Comparison of ENCODE assay signal across 21 cellular contexts in genomic region chr11:120532082-120532481, GRCh38. TPM values are rescaled to one million over a fixed set of nuclear protein-coding genes. Genes with fewer than 3 reads are reported as not detected.
"Had no signal": no experiment of that assay in that cellular context is flagged by ENCODE, and none has a peak within 500 bp of the region (broad histone marks: within the 10 kb centered on the region; RNA-seq: fewer than 3 reads in every experiment).

No MANE protein-coding gene starts in this region.

- H3K4me3 ChIP-seq: spleen, upper lobe of right lung had no signal

- H3K9me3 Mint-ChIP-seq: activated CD4-positive, alpha-beta memory T cell treated with anti-CD3 and anti-CD28 coated beads, Interleukin-2, amount 10 ng/mL, durations not matched to agents 7 days and 5 days; activated CD4-positive, alpha-beta T cell treated with anti-CD3 and anti-CD28 coated beads, Interleukin-2, amount 10 ng/mL, durations not matched to agents 24 days and 14 days; activated naive CD4-positive, alpha-beta T cell treated with anti-CD3 and anti-CD28 coated beads, Interleukin-2, amount 10 ng/mL, durations not matched to agents 7 days and 5 days had no signal

- FAIRE-seq: frontal cortex, islet of Langerhans had no signal

- H3K9me3 ChIP-seq: SK-N-SH, spleen, upper lobe of right lung had no signal

- H3K4me1 ChIP-seq: spleen, upper lobe of right lung had no signal

- DNase-seq: activated CD4-positive, alpha-beta memory T cell treated with anti-CD3 and anti-CD28 coated beads, Interleukin-2, amount 10 ng/mL, durations not matched to agents 7 days and 5 days; activated CD4-positive, alpha-beta T cell treated with anti-CD3 and anti-CD28 coated beads, Interleukin-2, amount 10 ng/mL, durations not matched to agents 24 days and 14 days; activated effector memory CD4-positive, alpha-beta T cell treated with anti-CD3 and anti-CD28 coated beads, Interleukin-2, amount 50 U/mL, for 16 hours; activated naive CD4-positive, alpha-beta T cell treated with anti-CD3 and anti-CD28 coated beads, Interleukin-2, amount 10 ng/mL, durations not matched to agents 7 days and 5 days; anterior cingulate cortex; brain microvascular endothelial cell; caudate nucleus; dermis blood vessel endothelial cell; effector CD8-positive, alpha-beta T cell; glutamatergic neuron; naive thymus-derived CD8-positive, alpha-beta T cell; SK-N-SH; spleen; stimulated activated CD4-positive, alpha-beta T cell treated with anti-CD3 and anti-CD28 coated beads, Interleukin-4, amount 100 ng/mL, for 1 hour; stimulated activated naive CD8-positive, alpha-beta T cell treated with anti-CD3 and anti-CD28 coated beads, Interleukin-15, Interleukin-2, amounts not matched to agents 100 U/mL and 50 U/mL, for 24 hours; upper lobe of right lung had no signal

- H3K27ac ChIP-seq: brain microvascular endothelial cell, spleen, upper lobe of right lung had no signal

- H3K27ac Mint-ChIP-seq: activated CD4-positive, alpha-beta memory T cell treated with anti-CD3 and anti-CD28 coated beads, Interleukin-2, amount 10 ng/mL, durations not matched to agents 7 days and 5 days; activated CD4-positive, alpha-beta T cell treated with anti-CD3 and anti-CD28 coated beads, Interleukin-2, amount 10 ng/mL, durations not matched to agents 24 days and 14 days; activated naive CD4-positive, alpha-beta T cell treated with anti-CD3 and anti-CD28 coated beads, Interleukin-2, amount 10 ng/mL, durations not matched to agents 7 days and 5 days; memory B cell; naive thymus-derived CD8-positive, alpha-beta T cell had no signal

- ATAC-seq: activated CD4-positive, CD25-positive, alpha-beta regulatory T cell treated with anti-CD3 and anti-CD28 coated beads, Interleukin-2, amount 50 U/mL, for 24 hours; naive thymus-derived CD8-positive, alpha-beta T cell; stimulated activated naive CD8-positive, alpha-beta T cell treated with anti-CD3 and anti-CD28 coated beads, Interleukin-15, Interleukin-2, amounts not matched to agents 100 U/mL and 50 U/mL, for 24 hours; upper lobe of right lung had no signal

- H3K4me1 Mint-ChIP-seq: activated CD4-positive, alpha-beta memory T cell treated with anti-CD3 and anti-CD28 coated beads, Interleukin-2, amount 10 ng/mL, durations not matched to agents 7 days and 5 days; activated CD4-positive, alpha-beta T cell treated with anti-CD3 and anti-CD28 coated beads, Interleukin-2, amount 10 ng/mL, durations not matched to agents 24 days and 14 days; activated naive CD4-positive, alpha-beta T cell treated with anti-CD3 and anti-CD28 coated beads, Interleukin-2, amount 10 ng/mL, durations not matched to agents 7 days and 5 days; memory B cell; naive thymus-derived CD8-positive, alpha-beta T cell had no signal

- H3K4me3 Mint-ChIP-seq: activated CD4-positive, alpha-beta memory T cell treated with anti-CD3 and anti-CD28 coated beads, Interleukin-2, amount 10 ng/mL, durations not matched to agents 7 days and 5 days; activated CD4-positive, alpha-beta T cell treated with anti-CD3 and anti-CD28 coated beads, Interleukin-2, amount 10 ng/mL, durations not matched to agents 24 days and 14 days; activated naive CD4-positive, alpha-beta T cell treated with anti-CD3 and anti-CD28 coated beads, Interleukin-2, amount 10 ng/mL, durations not matched to agents 7 days and 5 days; memory B cell; naive thymus-derived CD8-positive, alpha-beta T cell had no signal

- H3K36me3 Mint-ChIP-seq: activated naive CD4-positive, alpha-beta T cell treated with anti-CD3 and anti-CD28 coated beads, Interleukin-2, amount 10 ng/mL, durations not matched to agents 7 days and 5 days had no signal

- H3K27me3 ChIP-seq: brain microvascular endothelial cell had no signal

- H3K4me2 ChIP-seq: SK-N-SH had no signal

- H3K9ac ChIP-seq: SK-N-SH had no signal

- H3K36me3 ChIP-seq: brain microvascular endothelial cell, spleen, upper lobe of right lung had no signal

RNA-seq across cellular contexts. Expression of gene GRIK4, which starts 20.5 kb away (rescaled TPM):
- total RNA-seq: activated CD4-positive, alpha-beta memory T cell treated with anti-CD3 and anti-CD28 coated beads, Interleukin-2, amount 10 ng/mL, durations not matched to agents 7 days and 5 days; naive thymus-derived CD8-positive, alpha-beta T cell; T-helper 2 cell treated with Interferon-gamma antibody and Interleukin-4, amounts not matched to agents 100 ng/mL and 5 ng/mL, for 36 hours had no signal
- polyA plus RNA-seq: naive thymus-derived CD8-positive, alpha-beta T cell had no signal
